ENCODE assay signal across 35 cellular contexts in the genomic region with DNA sequence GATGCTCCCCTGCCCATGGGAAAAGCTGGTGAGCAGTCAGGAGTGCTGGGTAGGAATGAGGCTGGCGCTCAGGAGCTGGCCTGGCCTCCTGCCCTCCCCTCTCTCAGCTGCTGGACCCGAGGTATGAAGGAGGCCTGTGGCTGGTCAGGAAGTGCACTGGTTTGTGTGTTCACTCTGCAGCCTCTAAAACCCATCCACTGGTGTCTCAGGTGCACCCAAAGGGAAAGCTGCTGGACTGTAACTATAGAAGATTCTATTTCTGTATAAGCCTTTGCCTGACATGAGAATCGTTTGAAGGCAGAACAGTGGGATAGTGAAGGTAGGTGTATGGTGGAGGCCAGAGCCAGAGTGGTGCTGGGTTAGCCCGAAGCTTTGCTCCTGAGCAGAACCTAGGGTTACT. TPM values are rescaled to one million over a fixed set of nuclear protein-coding genes. Genes with fewer than 3 reads are reported as not detected.
"Had no signal": no experiment of that assay in that cellular context is flagged by ENCODE, and none has a peak within 500 bp of the region (broad histone marks: within the 10 kb centered on the region; RNA-seq: fewer than 3 reads in every experiment).

No MANE protein-coding gene starts in this region.

- H3K4me1 Mint-ChIP-seq: activated B cell treated with CpG ODN at 0.5 μM for 24 hours; activated naive CD4-positive, alpha-beta T cell treated with anti-CD3 and anti-CD28 coated beads, Interleukin-2, amount 50 U/mL, for 24 hours; activated naive CD8-positive, alpha-beta T cell treated with anti-CD3 and anti-CD28 coated beads for 36 hours; activated naive CD8-positive, alpha-beta T cell treated with anti-CD3 and anti-CD28 coated beads, Interleukin-2, amount 50 U/mL, for 24 hours; brain had no signal

- H3K4me1 ChIP-seq: adrenal gland, ascending aorta, breast epithelium, esophagus muscularis mucosa, foreskin keratinocyte, gastrocnemius medialis had no signal

- H3K9me3 ChIP-seq: adrenal gland, ascending aorta, breast epithelium, esophagus muscularis mucosa, gastrocnemius medialis had no signal

- ATAC-seq: activated CD4-positive, CD25-positive, alpha-beta regulatory T cell treated with anti-CD3 and anti-CD28 coated beads, Interleukin-2, amount 50 U/mL, for 24 hours; activated CD8-positive, alpha-beta T cell treated with anti-CD3 and anti-CD28 coated beads for 36 hours; activated naive CD8-positive, alpha-beta T cell treated with anti-CD3 and anti-CD28 coated beads, Interleukin-2, amount 50 U/mL, for 24 hours; activated T-cell treated with anti-CD3 and anti-CD28 coated beads, Interleukin-2, amount 50 U/mL, for 4 hours; effector memory CD8-positive, alpha-beta T cell; foreskin keratinocyte; gastrocnemius medialis; T-cell had no signal

- H3K27me3 Mint-ChIP-seq: activated B cell treated with CpG ODN at 0.5 μM for 24 hours; activated CD8-positive, alpha-beta T cell treated with anti-CD3 and anti-CD28 coated beads for 36 hours; activated naive CD4-positive, alpha-beta T cell treated with anti-CD3 and anti-CD28 coated beads, Interleukin-2, amount 50 U/mL, for 24 hours had no signal

- H3K4me3 Mint-ChIP-seq: activated B cell treated with CpG ODN at 0.5 μM for 24 hours; activated CD8-positive, alpha-beta T cell treated with anti-CD3 and anti-CD28 coated beads for 36 hours; activated naive CD4-positive, alpha-beta T cell treated with anti-CD3 and anti-CD28 coated beads for 36 hours; activated naive CD4-positive, alpha-beta T cell treated with anti-CD3 and anti-CD28 coated beads, Interleukin-2, amount 50 U/mL, for 24 hours; activated naive CD8-positive, alpha-beta T cell treated with anti-CD3 and anti-CD28 coated beads for 36 hours; activated naive CD8-positive, alpha-beta T cell treated with anti-CD3 and anti-CD28 coated beads, Interleukin-2, amount 50 U/mL, for 24 hours; activated T-cell treated with anti-CD3 and anti-CD28 coated beads, Interleukin-2, amount 50 U/mL, for 4 hours; brain; effector memory CD8-positive, alpha-beta T cell; T-cell; T-helper 1 cell treated with Interleukin-12 subunit alpha and Interleukin-12 subunit beta and Interleukin-4 antibody, amounts not matched to agents 30 μg/mL and 1 μg/mL, for 36 hours; T-helper 2 cell treated with Interferon-gamma antibody and Interleukin-4, amounts not matched to agents 5 μg/mL and 100 μg/mL, for 36 hours had no signal

- DNase-seq: activated B cell treated with CpG ODN at 0.5 μM for 24 hours; activated CD4-positive, alpha-beta T cell treated with anti-CD3 and anti-CD28 coated beads for 48 hours; activated CD4-positive, alpha-beta T cell treated with anti-CD3 and anti-CD28 coated beads, Interleukin-2, amount 50 U/mL, for 1 hour; activated CD4-positive, alpha-beta T cell treated with anti-CD3 and anti-CD28 coated beads, Interleukin-2, amount 50 U/mL, for 48 hours; activated CD8-positive, alpha-beta memory T cell treated with anti-CD3 and anti-CD28 coated beads for 24 hours; activated CD8-positive, alpha-beta T cell treated with anti-CD3 and anti-CD28 coated beads for 36 hours; activated effector memory CD4-positive, alpha-beta T cell treated with anti-CD3 and anti-CD28 coated beads, Interleukin-2, amount 50 U/mL, for 16 hours; activated naive CD4-positive, alpha-beta T cell treated with anti-CD3 and anti-CD28 coated beads for 36 hours; activated naive CD8-positive, alpha-beta T cell treated with anti-CD3 and anti-CD28 coated beads for 36 hours; activated naive CD8-positive, alpha-beta T cell treated with anti-CD3 and anti-CD28 coated beads, Interleukin-2, amount 50 U/mL, for 24 hours; activated T-cell treated with anti-CD3 and anti-CD28 coated beads, Interleukin-2, amount 50 U/mL, for 4 hours; adrenal gland; amygdala; central memory CD4-positive, alpha-beta T cell; dermis blood vessel endothelial cell; effector CD4-positive, alpha-beta T cell; effector memory CD8-positive, alpha-beta T cell; erythroblast; foreskin keratinocyte; gastrocnemius medialis; SW 1271; T-cell; T1000; WERI-Rb-1 had no signal

- H3K9me3 Mint-ChIP-seq: activated B cell treated with CpG ODN at 0.5 μM for 24 hours; activated CD8-positive, alpha-beta T cell treated with anti-CD3 and anti-CD28 coated beads for 36 hours; activated naive CD4-positive, alpha-beta T cell treated with anti-CD3 and anti-CD28 coated beads for 36 hours; activated naive CD4-positive, alpha-beta T cell treated with anti-CD3 and anti-CD28 coated beads, Interleukin-2, amount 50 U/mL, for 24 hours; activated naive CD8-positive, alpha-beta T cell treated with anti-CD3 and anti-CD28 coated beads for 36 hours; activated naive CD8-positive, alpha-beta T cell treated with anti-CD3 and anti-CD28 coated beads, Interleukin-2, amount 50 U/mL, for 24 hours; activated T-cell treated with anti-CD3 and anti-CD28 coated beads, Interleukin-2, amount 50 U/mL, for 4 hours; activated T-helper 2 cell treated with anti-CD3 and anti-CD28 coated beads, Interferon-gamma antibody, Interleukin-2, Interleukin-4, amounts not matched to agents 10 μg/mL and 5 μg/mL and 100 μg/mL, durations not matched to agents 14 hours and 24 hours and 36 hours; brain; effector memory CD8-positive, alpha-beta T cell; T-cell; T-helper 1 cell treated with Interleukin-12 subunit alpha and Interleukin-12 subunit beta and Interleukin-4 antibody, amounts not matched to agents 30 μg/mL and 1 μg/mL, for 36 hours; T-helper 2 cell treated with Interferon-gamma antibody and Interleukin-4, amounts not matched to agents 5 μg/mL and 100 μg/mL, for 36 hours had no signal

- H3K27ac Mint-ChIP-seq: activated B cell treated with CpG ODN at 0.5 μM for 24 hours; activated CD8-positive, alpha-beta T cell treated with anti-CD3 and anti-CD28 coated beads for 36 hours; activated naive CD4-positive, alpha-beta T cell treated with anti-CD3 and anti-CD28 coated beads for 36 hours; activated naive CD4-positive, alpha-beta T cell treated with anti-CD3 and anti-CD28 coated beads, Interleukin-2, amount 50 U/mL, for 24 hours; activated naive CD8-positive, alpha-beta T cell treated with anti-CD3 and anti-CD28 coated beads for 36 hours; activated naive CD8-positive, alpha-beta T cell treated with anti-CD3 and anti-CD28 coated beads, Interleukin-2, amount 50 U/mL, for 24 hours; activated T-helper 2 cell treated with anti-CD3 and anti-CD28 coated beads, Interferon-gamma antibody, Interleukin-2, Interleukin-4, amounts not matched to agents 10 μg/mL and 5 μg/mL and 100 μg/mL, durations not matched to agents 14 hours and 24 hours and 36 hours; effector memory CD8-positive, alpha-beta T cell; T-cell; T-helper 2 cell treated with Interferon-gamma antibody and Interleukin-4, amounts not matched to agents 5 μg/mL and 100 μg/mL, for 36 hours had no signal

- H3K27ac ChIP-seq: adrenal gland, ascending aorta, breast epithelium, cardiac muscle cell, coronary artery, esophagus muscularis mucosa, foreskin keratinocyte, gastrocnemius medialis had no signal

- H3K27me3 ChIP-seq: adrenal gland, ascending aorta, breast epithelium, esophagus muscularis mucosa, foreskin keratinocyte, gastrocnemius medialis had no signal

- H3K4me3 ChIP-seq: adrenal gland, ascending aorta, breast epithelium, cardiac muscle cell, coronary artery, esophagus muscularis mucosa, gastrocnemius medialis had no signal

- H3K36me3 ChIP-seq: cardiac muscle cell had no signal

RNA-seq across cellular contexts. Expression of gene CPNE9, which starts 5.7 kb away (rescaled TPM):
- total RNA-seq: activated CD8-positive, alpha-beta T cell treated with anti-CD3 and anti-CD28 coated beads for 36 hours; activated naive CD4-positive, alpha-beta T cell treated with anti-CD3 and anti-CD28 coated beads for 36 hours; activated naive CD8-positive, alpha-beta T cell treated with anti-CD3 and anti-CD28 coated beads for 36 hours; ascending aorta; breast epithelium; cardiac muscle cell; dermis blood vessel endothelial cell; foreskin keratinocyte; gastrocnemius medialis had no signal
- polyA plus RNA-seq: foreskin keratinocyte had no signal
